Comparison of ENCODE assay signal across 28 cellular contexts in genomic region chr5:113909782-113910181, GRCh38.
"Had no signal": no experiment of that assay in that cellular context is flagged by ENCODE, and none has a peak within 500 bp of the region (broad histone marks: within the 10 kb centered on the region; RNA-seq: fewer than 3 reads in every experiment).

No MANE protein-coding gene starts in this region.

- H3K4me3 Mint-ChIP-seq: activated CD8-positive, alpha-beta T cell treated with anti-CD3 and anti-CD28 coated beads, Interleukin-2, amount 10 ng/mL, durations not matched to agents 7 days and 5 days; activated naive CD8-positive, alpha-beta T cell treated with anti-CD3 and anti-CD28 coated beads, Interleukin-2, amount 50 U/mL, for 24 hours; activated T-cell treated with anti-CD3 and anti-CD28 coated beads, Interleukin-2, amount 50 U/mL, for 24 hours; activated T-helper 1 cell treated with anti-CD3 and anti-CD28 coated beads, Interleukin-12 subunit alpha, Interleukin-12 subunit beta, Interleukin-2, Interleukin-4 antibody, amounts not matched to agents 30 ng/mL and 10 ng/mL and 1 ng/mL, durations not matched to agents 14 hours and 24 hours and 36 hours; IgD-negative memory B cell; T-helper 1 cell treated with Interleukin-12 subunit alpha and Interleukin-12 subunit beta and Interleukin-4 antibody, amounts not matched to agents 30 μg/mL and 1 μg/mL, for 36 hours; WTC11 had no signal

- H3K27me3 Mint-ChIP-seq: activated naive CD8-positive, alpha-beta T cell treated with anti-CD3 and anti-CD28 coated beads, Interleukin-2, amount 50 U/mL, for 24 hours; activated T-cell treated with anti-CD3 and anti-CD28 coated beads, Interleukin-2, amount 50 U/mL, for 24 hours; IgD-negative memory B cell had no signal

- H3K4me1 Mint-ChIP-seq: activated naive CD8-positive, alpha-beta T cell treated with anti-CD3 and anti-CD28 coated beads, Interleukin-2, amount 50 U/mL, for 24 hours; IgD-negative memory B cell; WTC11 had no signal

- H3K27ac Mint-ChIP-seq: activated CD8-positive, alpha-beta T cell treated with anti-CD3 and anti-CD28 coated beads, Interleukin-2, amount 10 ng/mL, durations not matched to agents 7 days and 5 days; activated naive CD4-positive, alpha-beta T cell treated with anti-CD3 and anti-CD28 coated beads, Interleukin-2, amount 50 U/mL, for 72 hours; activated naive CD8-positive, alpha-beta T cell treated with anti-CD3 and anti-CD28 coated beads, Interleukin-2, amount 50 U/mL, for 24 hours; activated T-cell treated with anti-CD3 and anti-CD28 coated beads, Interleukin-2, amount 50 U/mL, for 24 hours; activated T-helper 1 cell treated with anti-CD3 and anti-CD28 coated beads, Interleukin-12 subunit alpha, Interleukin-12 subunit beta, Interleukin-2, Interleukin-4 antibody, amounts not matched to agents 30 ng/mL and 10 ng/mL and 1 ng/mL, durations not matched to agents 14 hours and 24 hours and 36 hours; T-helper 1 cell treated with Interleukin-12 subunit alpha and Interleukin-12 subunit beta and Interleukin-4 antibody, amounts not matched to agents 30 μg/mL and 1 μg/mL, for 36 hours; WTC11 had no signal

- H3K36me3 ChIP-seq: ascending aorta, Peyer's patch, SJSA1 had no signal

- H3K27me3 ChIP-seq: ascending aorta, body of pancreas, Peyer's patch, SJSA1 had no signal

- H3K9me3 ChIP-seq: ascending aorta, body of pancreas, Peyer's patch, SJSA1 had no signal

- H3K4me1 ChIP-seq: ascending aorta, body of pancreas, Peyer's patch, SJSA1 had no signal

- H3K36me3 Mint-ChIP-seq: activated naive CD4-positive, alpha-beta T cell treated with anti-CD3 and anti-CD28 coated beads, Interleukin-2, amount 50 U/mL, for 72 hours; IgD-negative memory B cell; WTC11 had no signal

- DNase-seq: activated CD4-positive, alpha-beta T cell treated with anti-CD3 and anti-CD28 coated beads for 48 hours; activated CD4-positive, alpha-beta T cell treated with anti-CD3 and anti-CD28 coated beads, Interleukin-2, amount 50 U/mL, for 4 hours; activated CD4-positive, CD25-positive, alpha-beta regulatory T cell treated with anti-CD3 and anti-CD28 coated beads, Interleukin-2, amount 50 U/mL, for 72 hours; activated CD8-positive, alpha-beta T cell treated with anti-CD3 and anti-CD28 coated beads, Interleukin-2, amount 10 ng/mL, durations not matched to agents 7 days and 5 days; activated effector memory CD4-positive, alpha-beta T cell treated with anti-CD3 and anti-CD28 coated beads, Interleukin-2, amount 50 U/mL, for 16 hours; activated naive CD4-positive, alpha-beta T cell treated with Interleukin-2 at 50 U/mL for 16 hours; activated naive CD8-positive, alpha-beta T cell treated with anti-CD3 and anti-CD28 coated beads, Interleukin-2, amount 50 U/mL, for 24 hours; activated T-cell treated with anti-CD3 and anti-CD28 coated beads, Interleukin-2, amount 50 U/mL, for 24 hours; amniotic stem cell; body of pancreas; KG1; NCI-H1048; NCI-H1417 treated with DMSO at 0.1 percent for 48 hours; NCI-H187 treated with DMSO at 0.1 percent for 48 hours; NCI-H2107; NCI-H510A treated with DMSO at 0.1 percent for 48 hours; NCI-H774; Peyer's patch; Right ventricle myocardium superior; T-helper 9 cell had no signal

- H3K27ac ChIP-seq: ascending aorta, body of pancreas, Peyer's patch, RWPE1, SJSA1 had no signal

- H3K9me3 Mint-ChIP-seq: activated naive CD4-positive, alpha-beta T cell treated with anti-CD3 and anti-CD28 coated beads, Interleukin-2, amount 50 U/mL, for 72 hours; activated T-helper 1 cell treated with anti-CD3 and anti-CD28 coated beads, Interleukin-12 subunit alpha, Interleukin-12 subunit beta, Interleukin-2, Interleukin-4 antibody, amounts not matched to agents 30 ng/mL and 10 ng/mL and 1 ng/mL, durations not matched to agents 14 hours and 24 hours and 36 hours; T-helper 1 cell treated with Interleukin-12 subunit alpha and Interleukin-12 subunit beta and Interleukin-4 antibody, amounts not matched to agents 30 μg/mL and 1 μg/mL, for 36 hours had no signal

- ATAC-seq: activated CD8-positive, alpha-beta T cell treated with anti-CD3 and anti-CD28 coated beads, Interleukin-2, amount 10 ng/mL, durations not matched to agents 7 days and 5 days; activated naive CD4-positive, alpha-beta T cell treated with anti-CD3 and anti-CD28 coated beads, Interleukin-2, amount 50 U/mL, for 72 hours; activated naive CD8-positive, alpha-beta T cell treated with anti-CD3 and anti-CD28 coated beads, Interleukin-2, amount 50 U/mL, for 24 hours; body of pancreas; WTC11 had no signal

- H3K4me3 ChIP-seq: ascending aorta, body of pancreas, Peyer's patch, SJSA1 had no signal
